22 cellular contexts compared by ENCODE assay signal in genomic region chr2:68218343-68218901, GRCh38. TPM values are rescaled to one million over a fixed set of nuclear protein-coding genes. Genes with fewer than 3 reads are reported as not detected.
A peak's percentile ranks its signal among the peaks of the same experiment; 100 is the strongest.
DNase-seq lines count a peak whose midpoint lies in the region; ATAC-seq and TF ChIP-seq lines count a peak whose summit lies in the region.
"Had no signal": no experiment of that assay in that cellular context is flagged by ENCODE, and none has a peak within 500 bp of the region (broad histone marks: within the 10 kb centered on the region; RNA-seq: fewer than 3 reads in every experiment).

No MANE protein-coding gene starts in this region.

- H3K9me3 ChIP-seq in mesenchymal stem cell (ENCODE audit: control insufficient read depth, low read length) (no peaks in the 10 kb centered on the region), spleen (peaks cover 0 to 4% (median 0%) of the 10 kb centered on the region in 8 donors)
- H3K9me3 ChIP-seq: prostate gland, SJCRH30, uterus had no signal

- peaks cover 89% of the 10 kb centered on the region for H3K4me1 Mint-ChIP-seq in stimulated activated naive CD8-positive, alpha-beta T cell treated with anti-CD3 and anti-CD28 coated beads, Interleukin-15, Interleukin-2, amounts not matched to agents 100 ng/mL and 50 ng/mL, for 24 hours (ENCODE audit: low read depth)
- H3K4me1 Mint-ChIP-seq in T-cell, result peaks cover 84 to 89% (median 88%) of the 10 kb centered on the region in 3 donors

- H3K27me3 ChIP-seq in mesenchymal stem cell (ENCODE audit: control insufficient read depth in 1 of 2, insufficient read depth in 1 of 2, low read length in 2 of 2) (no peaks in the 10 kb centered on the region), spleen (replicated peaks in 1 of 7) (no peaks in the 10 kb centered on the region)
- H3K27me3 ChIP-seq: SJCRH30, uterus had no signal

- H3K9me3 Mint-ChIP-seq in stimulated activated naive CD8-positive, alpha-beta T cell treated with anti-CD3 and anti-CD28 coated beads, Interleukin-15, Interleukin-2, amounts not matched to agents 100 ng/mL and 50 ng/mL, for 24 hours, result no peaks in the 10 kb centered on the region
- peaks cover 0 to 3% (median 0%) of the 10 kb centered on the region in 3 donors for H3K9me3 Mint-ChIP-seq in T-cell

- H2AFZ ChIP-seq in mesenchymal stem cell (ENCODE audit: low read depth, low read length), result no peak overlapping the region
- H2AFZ ChIP-seq: GM23248 had no signal

- no peak overlapping the region for H2BK120ac ChIP-seq in mesenchymal stem cell (ENCODE audit: low read depth, low read length)

- no peak overlapping the region for H3K4me3 Mint-ChIP-seq in stimulated activated naive CD8-positive, alpha-beta T cell treated with anti-CD3 and anti-CD28 coated beads, Interleukin-15, Interleukin-2, amounts not matched to agents 100 ng/mL and 50 ng/mL, for 24 hours
- peak overlapping the region; percentile 18 to 59 (median 21) for H3K4me3 Mint-ChIP-seq in T-cell
- H3K4me3 Mint-ChIP-seq: brain had no signal

- H4K91ac ChIP-seq in mesenchymal stem cell (ENCODE audit: low read length), result no peak overlapping the region

- H3K36me3 ChIP-seq in mesenchymal stem cell (ENCODE audit: control insufficient read depth in 1 of 2, insufficient read depth in 2 of 2, low read depth in 1 of 2, low read length in 2 of 2) (peaks cover 0 to 19% of the 10 kb centered on the region in 2 experiments), spleen (peaks cover 0 to 23% (median 0%) of the 10 kb centered on the region in 6 donors)
- H3K36me3 ChIP-seq: prostate gland, uterus had no signal

- H3K4ac ChIP-seq in mesenchymal stem cell (ENCODE audit: low read depth in 1 of 2, low read length in 2 of 2), result no peak overlapping the region

- H2AK5ac ChIP-seq in mesenchymal stem cell (ENCODE audit: low read length, severe bottlenecking), result no peak overlapping the region

- H3K4me1 ChIP-seq in mesenchymal stem cell (ENCODE audit: control insufficient read depth, insufficient read depth, low read depth, low read length), result no peaks in the 10 kb centered on the region
- H3K4me1 ChIP-seq in spleen, result peaks cover 10 to 98% (median 75%) of the 10 kb centered on the region in 6 donors
- H3K4me1 ChIP-seq: SJCRH30, uterus had no signal

- peak overlapping the region; percentile 41 for H3K9ac ChIP-seq in mesenchymal stem cell (ENCODE audit: low read length)
- H3K9ac ChIP-seq: GM23248 had no signal

- H3K79me1 ChIP-seq in mesenchymal stem cell (replicated peaks; ENCODE audit: low read length, poor library complexity, severe bottlenecking), result peaks cover 3% of the 10 kb centered on the region

- TF ChIP-seq POLR2A in spleen (IDR thresholded peaks at IDR 0.05), result no peak

- POLR2A ChIA-PET in T-cell (lab: Charles Lee), result interaction anchor here in 1 of 2 donors (0.6 kb wide), 1 partner anchor 12 kb away, joined by 6 read pairs; no protein-coding TSS in a partner anchor

- WGBS in mesenchymal stem cell, result no CpG with 5 or more reads among the region's 1 CpG
- WGBS in spleen, 5 donors, result 30 to 51% (median 42%) methylated on average over 1 of the region's 1 CpG

- H2BK15ac ChIP-seq in mesenchymal stem cell (ENCODE audit: low read depth, poor library complexity, severe bottlenecking), result no peak overlapping the region

- no peak overlapping the region for H2BK5ac ChIP-seq in mesenchymal stem cell (ENCODE audit: low read depth, low read length, poor library complexity, severe bottlenecking)

- H3K36me3 Mint-ChIP-seq in stimulated activated naive CD8-positive, alpha-beta T cell treated with anti-CD3 and anti-CD28 coated beads, Interleukin-15, Interleukin-2, amounts not matched to agents 100 ng/mL and 50 ng/mL, for 24 hours (ENCODE audit: low read depth), result peaks cover 42% of the 10 kb centered on the region
- H3K36me3 Mint-ChIP-seq in T-cell, result peaks cover 25% of the 10 kb centered on the region

- H3K27ac ChIP-seq in mesenchymal stem cell (ENCODE audit: low read length, poor library complexity, severe bottlenecking), result no peak overlapping the region
- no peak overlapping the region for H3K27ac ChIP-seq in spleen
- H3K27ac ChIP-seq: epithelial cell of prostate, GM23248, prostate gland, SJCRH30, uterus had no signal

- no peak overlapping the region for H3K14ac ChIP-seq in mesenchymal stem cell (ENCODE audit: low read length in 2 of 2)

- H2BK12ac ChIP-seq in mesenchymal stem cell (ENCODE audit: low read length in 2 of 2), result no peak overlapping the region

- peak overlapping the region; percentile 67 for H3K27ac Mint-ChIP-seq in stimulated activated naive CD8-positive, alpha-beta T cell treated with anti-CD3 and anti-CD28 coated beads, Interleukin-15, Interleukin-2, amounts not matched to agents 100 ng/mL and 50 ng/mL, for 24 hours
- H3K27ac Mint-ChIP-seq in T-cell, result peak overlapping the region in 1 of 2 donors; percentile 36

- CTCF ChIA-PET in T-cell (lab: Charles Lee), result interaction anchor here (1.2 to 2.9 kb wide), 3 partner anchors 17 to 22 kb away, joined by 3 to 10 read pairs (median 4); no protein-coding TSS in a partner anchor

- H3K4me3 ChIP-seq in mesenchymal stem cell (ENCODE audit: insufficient read depth in 1 of 2, low read depth in 1 of 2, low read length in 2 of 2) (no peak overlapping the region), spleen (no peak overlapping the region)
- H3K4me3 ChIP-seq: GM23248, prostate gland, SJCRH30, uterus had no signal

- intact Hi-C loops in spleen (cut with DNase I; ENCODE audit: low total_unique reads), result no loop called here

- no peak overlapping the region for H4K8ac ChIP-seq in mesenchymal stem cell (ENCODE audit: low read length)

- no peak overlapping the region for H3K18ac ChIP-seq in mesenchymal stem cell (ENCODE audit: low read depth in 1 of 2, low read length in 2 of 2)

- H3K23ac ChIP-seq in mesenchymal stem cell (ENCODE audit: low read length in 2 of 2), result no peak overlapping the region

- no peaks in the 10 kb centered on the region for H3K27me3 Mint-ChIP-seq in stimulated activated naive CD8-positive, alpha-beta T cell treated with anti-CD3 and anti-CD28 coated beads, Interleukin-15, Interleukin-2, amounts not matched to agents 100 ng/mL and 50 ng/mL, for 24 hours
- H3K27me3 Mint-ChIP-seq in T-cell, result no peaks in the 10 kb centered on the region
- H3K27me3 Mint-ChIP-seq: brain had no signal

- no peak for TF ChIP-seq CTCF in spleen (IDR thresholded peaks at IDR 0.05 in 8 of 11, conservative IDR thresholded peaks at IDR 0.05 in 3 of 11)

- ATAC-seq in stimulated activated naive CD8-positive, alpha-beta T cell treated with anti-CD3 and anti-CD28 coated beads, Interleukin-15, Interleukin-2, amounts not matched to agents 100 U/mL and 50 U/mL, for 24 hours, result no peak
- ATAC-seq in T-cell (replicated peaks in 1 of 4) (no peak), GM18868 (IDR thresholded peaks at IDR 0.05; ENCODE audit: unreplicated experiment) (no peak), GM21528 (IDR thresholded peaks at IDR 0.05; ENCODE audit: low FRiP score, unreplicated experiment) (no peak), left lobe of liver (no peak)

- H3K4me2 ChIP-seq in mesenchymal stem cell (ENCODE audit: low read length, poor library complexity, severe bottlenecking), result no peak overlapping the region

- no peak for DNase-seq in stimulated activated naive CD8-positive, alpha-beta T cell treated with anti-CD3 and anti-CD28 coated beads, Interleukin-15, Interleukin-2, amounts not matched to agents 100 U/mL and 50 U/mL, for 24 hours
- no peak for DNase-seq in T-cell
- no peak for DNase-seq in mesenchymal stem cell
- no peak for DNase-seq in left lobe of liver (ENCODE audit: low spot score)
- no peak for DNase-seq in spleen
- DNase-seq: activated CD4-positive, alpha-beta T cell treated with anti-CD3 and anti-CD28 coated beads for 4 hours; activated naive CD4-positive, alpha-beta T cell treated with anti-CD3 and anti-CD28 coated beads, Interleukin-2, amount 50 U/mL, for 16 hours; cortex of kidney; GM23248; MM.1S; NCI-H1930; NCI-H510A; SJCRH30; stimulated activated naive CD4-positive, alpha-beta T cell; T-helper 9 cell; uterus had no signal

RNA-seq across cellular contexts. Expression of gene PPP3R1, which starts 33.9 kb away (rescaled TPM):
- total RNA-seq in T-cell, result 10 to 100 TPM; 53.2 to 65.0 (median 57.7) TPM
- 28.6 TPM for polyA plus RNA-seq in mesenchymal stem cell (2013, experiment 1 of 2)
- 29.2 TPM for polyA plus RNA-seq in mesenchymal stem cell (2013, experiment 2 of 2)
- total RNA-seq in left lobe of liver, result 23.5 TPM
- total RNA-seq in spleen, result 10 to 100 TPM; 55.2 to 78.2 (median 69.8) TPM
- 10 to 100 TPM; 13.7 to 26.2 (median 18.8) TPM for polyA plus RNA-seq in spleen
